In the genomic region with DNA sequence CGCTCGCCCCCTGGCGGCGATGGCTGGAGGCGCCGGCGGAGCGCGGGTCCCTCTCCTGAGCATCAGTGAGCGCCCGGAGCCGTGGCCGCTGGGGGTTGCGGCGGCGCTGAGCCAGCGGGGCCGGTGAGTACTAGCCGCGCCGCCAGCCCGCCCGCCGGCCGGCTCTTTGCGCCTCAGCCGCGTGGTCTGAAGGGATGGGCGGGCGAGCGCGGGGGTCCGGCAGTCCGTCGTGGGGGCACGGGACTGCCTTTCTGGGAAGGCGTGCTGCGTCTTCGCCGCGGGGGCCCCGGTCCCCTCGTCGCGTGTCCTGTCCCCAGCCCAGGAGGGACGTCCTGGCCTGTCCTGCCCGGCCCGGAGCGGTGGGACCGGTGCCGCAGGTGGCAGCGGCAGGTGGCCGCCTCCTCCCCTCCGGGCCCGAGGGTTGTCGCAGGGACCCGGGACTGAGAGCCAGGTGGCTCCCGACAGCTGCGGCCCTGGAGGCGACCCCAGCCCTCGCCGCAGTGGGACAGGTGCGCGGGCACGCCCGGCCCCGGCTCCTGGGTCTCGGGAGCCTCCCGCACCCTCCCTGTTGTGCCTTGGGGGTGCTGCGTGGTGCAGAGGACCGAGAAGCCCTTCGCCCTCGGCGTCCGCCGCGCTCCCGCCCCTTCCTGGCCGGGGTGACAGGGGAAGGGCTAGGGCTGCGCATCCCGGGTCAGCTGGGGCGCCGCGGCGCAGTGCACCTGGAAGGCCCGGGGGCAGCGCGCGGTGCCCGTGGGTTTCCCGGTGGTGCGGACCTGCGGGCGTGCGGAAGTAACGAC, we compare ENCODE assay signal across 7 cellular contexts. TPM values are rescaled to one million over a fixed set of nuclear protein-coding genes. Genes with fewer than 3 reads are reported as not detected.
A peak's percentile ranks its signal among the peaks of the same experiment; 100 is the strongest.
DNase-seq lines count a peak whose midpoint lies in the region; ATAC-seq, FAIRE-seq and TF ChIP-seq lines count a peak whose summit lies in the region.

A gene with protein sequence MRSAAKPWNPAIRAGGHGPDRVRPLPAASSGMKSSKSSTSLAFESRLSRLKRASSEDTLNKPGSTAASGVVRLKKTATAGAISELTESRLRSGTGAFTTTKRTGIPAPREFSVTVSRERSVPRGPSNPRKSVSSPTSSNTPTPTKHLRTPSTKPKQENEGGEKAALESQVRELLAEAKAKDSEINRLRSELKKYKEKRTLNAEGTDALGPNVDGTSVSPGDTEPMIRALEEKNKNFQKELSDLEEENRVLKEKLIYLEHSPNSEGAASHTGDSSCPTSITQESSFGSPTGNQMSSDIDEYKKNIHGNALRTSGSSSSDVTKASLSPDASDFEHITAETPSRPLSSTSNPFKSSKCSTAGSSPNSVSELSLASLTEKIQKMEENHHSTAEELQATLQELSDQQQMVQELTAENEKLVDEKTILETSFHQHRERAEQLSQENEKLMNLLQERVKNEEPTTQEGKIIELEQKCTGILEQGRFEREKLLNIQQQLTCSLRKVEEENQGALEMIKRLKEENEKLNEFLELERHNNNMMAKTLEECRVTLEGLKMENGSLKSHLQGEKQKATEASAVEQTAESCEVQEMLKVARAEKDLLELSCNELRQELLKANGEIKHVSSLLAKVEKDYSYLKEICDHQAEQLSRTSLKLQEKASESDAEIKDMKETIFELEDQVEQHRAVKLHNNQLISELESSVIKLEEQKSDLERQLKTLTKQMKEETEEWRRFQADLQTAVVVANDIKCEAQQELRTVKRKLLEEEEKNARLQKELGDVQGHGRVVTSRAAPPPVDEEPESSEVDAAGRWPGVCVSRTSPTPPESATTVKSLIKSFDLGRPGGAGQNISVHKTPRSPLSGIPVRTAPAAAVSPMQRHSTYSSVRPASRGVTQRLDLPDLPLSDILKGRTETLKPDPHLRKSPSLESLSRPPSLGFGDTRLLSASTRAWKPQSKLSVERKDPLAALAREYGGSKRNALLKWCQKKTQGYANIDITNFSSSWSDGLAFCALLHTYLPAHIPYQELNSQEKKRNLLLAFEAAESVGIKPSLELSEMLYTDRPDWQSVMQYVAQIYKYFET (plus strand): TSS at position 58 of the 797 bp plus-strand sequence. CDS start 87,293 bp downstream, outside the sequence.

- peak within 1 kb of the TSS in 1 of 2 donors; percentile 14 for H3K27ac ChIP-seq in kidney (ENCODE audit: low read depth in 2 of 2, low read length in 2 of 2)

- no peaks in the 10 kb centered on the region for H3K36me3 ChIP-seq in bronchial epithelial cell (ENCODE audit: control insufficient read depth, insufficient read depth, low read length)
- H3K36me3 ChIP-seq in kidney (ENCODE audit: control insufficient read depth in 1 of 2, insufficient read depth in 2 of 2, low read length in 2 of 2) = no peaks in the 10 kb centered on the region

- peaks cover 0 to 6% of the 10 kb centered on the region in 2 donors for H3K4me1 ChIP-seq in kidney (ENCODE audit: control insufficient read depth in 1 of 2, insufficient read depth in 1 of 2, low read depth in 1 of 2, low read length in 2 of 2)

- ATAC-seq in GM18517 (IDR thresholded peaks at IDR 0.05; ENCODE audit: unreplicated experiment) (peak; percentile 76), HG02970 (IDR thresholded peaks at IDR 0.05; ENCODE audit: low FRiP score, unreplicated experiment) (peak; percentile 93)

- DNase-seq in NCI-H2081 treated with DMSO at 0.1 percent for 48 hours (lab: John Stamatoyannopoulos, UW) (peak; percentile 11), bronchial epithelial cell (ENCODE audit: low read depth) (peak; percentile 33), kidney (peak; percentile 86)
- peak; percentile 65 to 83 for DNase-seq in stimulated activated CD4-positive, alpha-beta T cell treated with anti-CD3 and anti-CD28 coated beads, Interleukin-15, amount 100 ng/mL, for 48 hours (ENCODE audit: low read depth in 2 of 2)

- H3K9me3 ChIP-seq in kidney (ENCODE audit: control insufficient read depth in 1 of 2, low read length in 2 of 2) = no peaks in the 10 kb centered on the region

- no peak for FAIRE-seq in bronchial epithelial cell (lab: Jason Lieb, UNC)
- FAIRE-seq in kidney (lab: Jason Lieb, UNC) = no peak

- intact Hi-C loops in kidney (cut with DNase I) = no loop called here

- TF ChIP-seq CTCF in WI38 (IDR thresholded peaks at IDR 0.05; ENCODE audit: low read depth, low read length) (peak; percentile 86), bronchial epithelial cell (IDR thresholded peaks at IDR 0.05; ENCODE audit: insufficient read depth, low read length, severe bottlenecking) (no peak), kidney (IDR thresholded peaks at IDR 0.05; ENCODE audit: borderline replicate concordance, extremely low read depth, insufficient read depth) (peak; percentile 93)

- H3K4me3 ChIP-seq in WI38 (ENCODE audit: low read depth, low read length) = peak within 1 kb of the TSS; percentile 71
- peak within 1 kb of the TSS; percentile 58 for H3K4me3 ChIP-seq in bronchial epithelial cell (ENCODE audit: low read depth, low read length)
- H3K4me3 ChIP-seq in kidney (ENCODE audit: low read length in 2 of 2) = peak within 1 kb of the TSS; percentile 81 to 84

- peak within 1 kb of the TSS; percentile 57 to 80 for H3K9ac ChIP-seq in kidney (ENCODE audit: low read length in 2 of 2)

- H3K27me3 ChIP-seq in bronchial epithelial cell (ENCODE audit: control insufficient read depth, insufficient read depth, low read length) = peaks cover 7% of the 10 kb centered on the region

RNA-seq across cellular contexts. Expression of the gene that starts here (rescaled TPM):
- total RNA-seq in bronchial epithelial cell (47.5 and 57.1 TPM in 2 replicates), kidney (29.1 TPM)
- polyA plus RNA-seq in kidney (ENCODE audit: insufficient read depth, low read depth, low replicate concordance) = 7.6 TPM

Comparison
In these comparisons a context has a peak if more than half of its experiments do, and no peak if none do; other contexts are left out.
1. DNase-seq: peak in every context shown above with its lines; median percentile 86 in kidney; 74 in stimulated activated CD4-positive, alpha-beta T cell treated with anti-CD3 and anti-CD28 coated beads, Interleukin-15, amount 100 ng/mL, for 48 hours; 33 in bronchial epithelial cell; 11 in NCI-H2081 treated with DMSO at 0.1 percent for 48 hours.